ENCODE assay signal across 22 cellular contexts in the genomic region with DNA sequence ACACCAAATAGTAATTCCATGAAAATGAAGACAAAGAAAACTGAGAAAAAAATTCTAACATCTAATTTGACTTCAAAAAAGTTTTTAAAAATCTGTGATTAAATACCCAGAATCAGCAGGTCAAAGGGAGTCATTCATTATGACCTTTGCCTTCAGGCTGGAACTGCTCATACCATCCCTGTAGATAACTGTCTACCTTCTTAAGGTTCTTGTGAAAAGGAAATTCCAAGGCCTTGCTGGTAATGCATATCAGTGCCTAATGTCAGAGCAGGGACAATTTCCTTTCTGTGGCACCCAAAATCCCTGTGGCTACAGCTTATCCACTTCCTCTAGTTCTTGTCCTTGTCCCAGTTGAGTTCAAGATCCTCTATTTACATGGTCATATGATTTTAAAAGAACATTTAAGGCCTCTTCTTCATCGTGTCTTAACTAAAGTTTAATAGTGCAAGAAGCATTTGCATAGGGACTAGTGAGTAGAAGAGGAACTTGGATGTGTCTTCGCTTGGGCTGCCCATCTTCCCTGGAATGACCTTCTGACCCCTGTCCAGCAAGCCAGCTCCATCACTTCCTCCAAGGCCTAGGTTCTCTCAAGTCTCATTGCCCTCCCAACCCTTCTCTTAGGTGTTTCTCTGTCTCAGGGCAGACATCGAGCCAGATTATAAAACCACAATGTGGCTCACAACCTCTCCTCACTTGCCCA.
"Had no signal": no experiment of that assay in that cellular context is flagged by ENCODE, and none has a peak within 500 bp of the region (broad histone marks: within the 10 kb centered on the region; RNA-seq: fewer than 3 reads in every experiment).

No MANE protein-coding gene starts in this region.

- H3K36me3 ChIP-seq: esophagus muscularis mucosa, lower lobe of right lung, thyroid gland had no signal

- FAIRE-seq: astrocyte, colon, frontal cortex had no signal

- H3K4me3 ChIP-seq: dorsolateral prefrontal cortex, esophagus muscularis mucosa, lower lobe of right lung, thyroid gland had no signal

- H3K27ac ChIP-seq: dorsolateral prefrontal cortex, esophagus muscularis mucosa, lower lobe of right lung, thyroid gland had no signal

- DNase-seq: activated CD4-positive, alpha-beta T cell treated with anti-CD3 and anti-CD28 coated beads for 1 hour; activated CD4-positive, alpha-beta T cell treated with anti-CD3 and anti-CD28 coated beads, Interleukin-2, amount 50 U/mL, for 4 hours; activated CD8-positive, alpha-beta memory T cell treated with anti-CD3 and anti-CD28 coated beads for 24 hours; activated CD8-positive, alpha-beta memory T cell treated with anti-CD3 and anti-CD28 coated beads, Interleukin-2, amount 50 U/mL, for 4 hours; activated naive CD4-positive, alpha-beta T cell treated with Interleukin-2 at 50 U/mL for 16 hours; activated naive CD8-positive, alpha-beta T cell treated with anti-CD3 and anti-CD28 coated beads for 36 hours; activated T-cell treated with anti-CD3 and anti-CD28 coated beads, Interleukin-2, amount 50 U/mL, for 24 hours; dorsolateral prefrontal cortex; effector memory CD8-positive, alpha-beta T cell; head of caudate nucleus; islet precursor cell; left cardiac atrium; lower lobe of right lung; naive thymus-derived CD8-positive, alpha-beta T cell; stimulated activated CD4-positive, alpha-beta T cell treated with anti-CD3 and anti-CD28 coated beads, Interleukin-12 subunit alpha, Interleukin-12 subunit beta, amount 100 ng/mL, for 4 hours; stimulated activated CD4-positive, alpha-beta T cell treated with anti-CD3 and anti-CD28 coated beads, Interleukin-4, amount 100 ng/mL, for 4 hours; stimulated activated naive CD8-positive, alpha-beta T cell treated with anti-CD3 and anti-CD28 coated beads, Interleukin-15, Interleukin-2, amounts not matched to agents 100 U/mL and 50 U/mL, for 24 hours; thyroid gland had no signal

- ATAC-seq: effector memory CD8-positive, alpha-beta T cell; naive thymus-derived CD8-positive, alpha-beta T cell; stimulated activated naive CD8-positive, alpha-beta T cell treated with anti-CD3 and anti-CD28 coated beads, Interleukin-15, Interleukin-2, amounts not matched to agents 100 U/mL and 50 U/mL, for 24 hours had no signal

- H3K4me1 ChIP-seq: esophagus muscularis mucosa, thyroid gland had no signal

- H3K27me3 ChIP-seq: dorsolateral prefrontal cortex, esophagus muscularis mucosa, thyroid gland had no signal

- H3K9me3 ChIP-seq: esophagus muscularis mucosa, lower lobe of right lung, thyroid gland had no signal
